ENCODE assay signal across 9 cellular contexts in the genomic region with DNA sequence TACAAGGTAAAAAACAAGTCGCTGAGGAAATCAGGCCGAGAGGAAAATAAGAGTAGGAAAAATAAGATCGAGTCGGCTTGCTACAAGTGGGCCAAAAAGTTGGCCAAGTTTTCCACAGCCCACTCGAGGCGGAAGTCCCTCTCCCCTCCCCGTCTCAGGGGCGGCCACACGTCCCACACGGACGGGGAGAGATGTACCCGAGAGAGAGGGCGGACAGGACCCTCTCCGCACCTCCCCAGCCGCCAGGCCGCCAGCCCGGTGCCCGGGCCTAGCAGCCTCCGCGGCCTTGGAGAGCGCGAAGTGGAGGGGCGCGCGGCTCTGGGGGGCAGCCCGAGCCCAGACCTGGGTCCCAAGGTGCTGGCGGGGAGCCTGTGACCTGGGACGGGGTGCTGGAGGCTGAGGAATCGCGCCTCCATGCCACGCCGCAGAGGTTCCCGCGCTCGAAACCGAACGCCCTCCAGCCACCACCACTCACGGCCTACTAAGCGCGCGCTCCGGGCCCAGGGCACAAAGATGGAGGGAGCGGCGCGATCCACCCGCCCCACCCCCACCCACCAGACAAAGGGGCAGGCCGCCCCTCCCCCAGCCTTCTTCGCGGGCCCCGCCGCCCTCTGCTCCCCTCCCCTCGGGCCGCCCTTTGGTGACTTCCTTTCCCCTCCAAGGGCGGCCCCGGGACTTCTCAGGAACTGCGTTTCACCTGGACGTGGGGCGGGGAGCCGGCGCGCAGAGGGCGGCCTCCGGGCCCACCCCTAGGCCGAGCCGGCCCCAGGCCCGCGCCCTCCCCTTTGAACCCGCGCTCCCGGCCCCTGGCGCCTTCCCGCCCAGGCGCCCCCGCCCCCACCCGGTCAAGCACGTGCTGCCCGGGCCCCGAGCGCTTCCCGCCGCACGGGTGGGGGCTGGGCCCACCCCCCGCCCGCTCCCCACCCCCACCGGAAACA. TPM values are rescaled to one million over a fixed set of nuclear protein-coding genes. Genes with fewer than 3 reads are reported as not detected.
DNase-seq lines count a peak whose midpoint lies in the region; ATAC-seq, FAIRE-seq and TF ChIP-seq lines count a peak whose summit lies in the region.
"Had no signal": no experiment of that assay in that cellular context is flagged by ENCODE, and none has a peak within 500 bp of the region (broad histone marks: within the 10 kb centered on the region; RNA-seq: fewer than 3 reads in every experiment).

No MANE protein-coding gene starts in this region.

- H3K27ac ChIP-seq in astrocyte (ENCODE audit: low read depth, low read length) (no peak overlapping the region), mesendoderm (ENCODE audit: low read depth, low read length) (peak overlapping the region; percentile 85), thyroid gland (peak overlapping the region; percentile 91 to 98 (median 97))

- TF ChIP-seq CTCF in astrocyte (IDR thresholded peaks at IDR 0.05; ENCODE audit: insufficient read depth, low read depth, low read length) (no peak), thyroid gland (IDR thresholded peaks at IDR 0.05) (no peak)

- peaks cover 16% of the 10 kb centered on the region for H4K20me1 ChIP-seq in astrocyte (ENCODE audit: insufficient read depth, low read length)

- H3K56ac ChIP-seq in mesendoderm (ENCODE audit: low read length): peak overlapping the region; percentile 84

- peak in 1 of 2 donors; percentile 26 for TF ChIP-seq POLR2A in thyroid gland (IDR thresholded peaks at IDR 0.05)

- peak overlapping the region; percentile 6 for H4K8ac ChIP-seq in mesendoderm (ENCODE audit: low read depth, low read length)

- DNase-seq in NCI-H1417 (lab: John Stamatoyannopoulos, UW) (peak in 2 of 3 experiments; percentile 49 to 68), NCI-H1417 treated with DMSO at 0.1 percent for 48 hours (lab: John Stamatoyannopoulos, UW) (no peak), astrocyte (ENCODE audit: low read depth) (no peak), mesendoderm (peak; percentile 99), thyroid gland (peak; percentile 71 to 73), NOMO-1 treated with dmso at 0.1 percent for 144 hours (lab: John Stamatoyannopoulos, UW; ENCODE audit: unreplicated experiment) (no peak)

- H3K36me3 ChIP-seq in astrocyte (ENCODE audit: insufficient read depth, low read length): no peaks in the 10 kb centered on the region
- no peaks in the 10 kb centered on the region for H3K36me3 ChIP-seq in mesendoderm (ENCODE audit: control insufficient read depth, insufficient read depth, low read length)
- no peaks in the 10 kb centered on the region for H3K36me3 ChIP-seq in thyroid gland

- no peak overlapping the region for H3K27ac Mint-ChIP-seq in astrocyte (ENCODE audit: unreplicated experiment)

- H3K27me3 ChIP-seq in astrocyte (ENCODE audit: insufficient read depth, low read length): no peaks in the 10 kb centered on the region
- H3K27me3 ChIP-seq in mesendoderm (ENCODE audit: insufficient read depth, low read length, poor library complexity): no peaks in the 10 kb centered on the region
- H3K27me3 ChIP-seq in thyroid gland: no peaks in the 10 kb centered on the region

- H3K79me1 ChIP-seq in mesendoderm (ENCODE audit: low read length): no peaks in the 10 kb centered on the region

- H2AK5ac ChIP-seq in mesendoderm (ENCODE audit: low read length): peak overlapping the region; percentile 90

- H3K23ac ChIP-seq in mesendoderm (ENCODE audit: low read length): no peak overlapping the region

- no peaks in the 10 kb centered on the region for H3K27me3 Mint-ChIP-seq in astrocyte (ENCODE audit: low read depth, unreplicated experiment)

- peak overlapping the region; percentile 92 for H2BK5ac ChIP-seq in mesendoderm (ENCODE audit: low read length)

- H3K4ac ChIP-seq in mesendoderm (ENCODE audit: low read depth, low read length): peak overlapping the region; percentile 92

- no peaks in the 10 kb centered on the region for H3K36me3 Mint-ChIP-seq in astrocyte (ENCODE audit: low read depth, unreplicated experiment)

- H3K4me1 ChIP-seq in astrocyte (ENCODE audit: insufficient read depth, low read length): peaks cover 27% of the 10 kb centered on the region
- peaks cover 13% of the 10 kb centered on the region for H3K4me1 ChIP-seq in mesendoderm (ENCODE audit: control insufficient read depth, low read depth, low read length)
- H3K4me1 ChIP-seq in thyroid gland: peaks cover 14 to 28% of the 10 kb centered on the region in 2 donors

- no peak overlapping the region for H3K4me3 ChIP-seq in astrocyte (ENCODE audit: insufficient read depth, low read depth, low read length)
- H3K4me3 ChIP-seq in mesendoderm (ENCODE audit: low read length): no peak overlapping the region
- peak overlapping the region in 1 of 3 donors; percentile 51 for H3K4me3 ChIP-seq in thyroid gland (replicated peaks in 1 of 3)

- H3K4me2 ChIP-seq in astrocyte (ENCODE audit: low read length): peak overlapping the region; percentile 85
- H3K4me2 ChIP-seq in mesendoderm (ENCODE audit: low read length): peak overlapping the region; percentile 1

- H4K5ac ChIP-seq in mesendoderm (ENCODE audit: low read length): peak overlapping the region; percentile 72

- H3K9ac ChIP-seq in astrocyte (ENCODE audit: low read length): no peak overlapping the region
- H3K9ac ChIP-seq in mesendoderm (ENCODE audit: low read length): peak overlapping the region; percentile 95

- peaks cover 25% of the 10 kb centered on the region for H3K79me2 ChIP-seq in astrocyte (ENCODE audit: insufficient read depth, low read length)
- H3K79me2 ChIP-seq in mesendoderm (ENCODE audit: control insufficient read depth, insufficient read depth, low read length): peaks cover 29% of the 10 kb centered on the region

- no CpG with 5 or more reads among the region's 85 CpGs for WGBS in mesendoderm (ENCODE audit: extremely low coverage, insufficient coverage, low lambda C conversion rate)
- 55 to 67% methylated on average over 24 to 38 of the region's 85 CpGs for WGBS in thyroid gland, 2 donors

- H2AFZ ChIP-seq in astrocyte (ENCODE audit: low read depth, low read length): no peak overlapping the region

- intact Hi-C loops in thyroid gland (cut with DNase I): no loop called here

- peak overlapping the region; percentile 2 for H2BK15ac ChIP-seq in mesendoderm (replicated peaks; ENCODE audit: low read depth)

- H3K9me3 Mint-ChIP-seq in astrocyte (ENCODE audit: unreplicated experiment): no peaks in the 10 kb centered on the region

- H3K4me1 Mint-ChIP-seq in astrocyte (ENCODE audit: low read depth, unreplicated experiment): peaks cover 3% of the 10 kb centered on the region

- peak overlapping the region; percentile 81 for H3K18ac ChIP-seq in mesendoderm (ENCODE audit: low read length)

- FAIRE-seq in astrocyte (lab: Jason Lieb, UNC): no peak
- FAIRE-seq: A204.1 had no signal

- H2BK120ac ChIP-seq in mesendoderm (ENCODE audit: low read depth, low read length): peak overlapping the region; percentile 28

- ATAC-seq in HG03280 (IDR thresholded peaks at IDR 0.05; ENCODE audit: unreplicated experiment) (no peak), HG02588 (IDR thresholded peaks at IDR 0.05; ENCODE audit: unreplicated experiment) (no peak)

- H3K4me3 Mint-ChIP-seq in astrocyte (ENCODE audit: unreplicated experiment): no peak overlapping the region

- H3K9me3 ChIP-seq in astrocyte (ENCODE audit: insufficient read depth, low read depth, low read length) (no peaks in the 10 kb centered on the region), thyroid gland (no peaks in the 10 kb centered on the region)

RNA-seq across cellular contexts. Expression of a gene that starts 1.7 kb away (rescaled TPM):
- total RNA-seq in astrocyte (109 and 199 TPM in 2 replicates), thyroid gland (10 to 100 TPM; 33.3 to 48.5 (median 41.9) TPM)
- 3,300 TPM for polyA plus RNA-seq in mesendoderm (2013, experiment 1 of 2)
- polyA plus RNA-seq in mesendoderm (2013, experiment 2 of 2): 3,237 TPM

RNA-seq across cellular contexts. Expression of a gene that starts 13.9 kb away (rescaled TPM):
- total RNA-seq in astrocyte (11.1 and 13.9 TPM in 2 replicates), thyroid gland (10 to 100 TPM; 23.4 to 46.2 (median 31.1) TPM)
- 4.7 TPM for polyA plus RNA-seq in mesendoderm (2013, experiment 1 of 2)
- 4.6 TPM for polyA plus RNA-seq in mesendoderm (2013, experiment 2 of 2)

Comparison
In these comparisons a context has a peak if more than half of its experiments do, and no peak if none do; other contexts are left out.
1. DNase-seq: peak in NCI-H1417 (2 of 3), mesendoderm (single experiment) and thyroid gland (2 of 2); none in NCI-H1417 treated with DMSO at 0.1 percent for 48 hours (single experiment), astrocyte (single experiment) and NOMO-1 treated with dmso at 0.1 percent for 144 hours (single experiment).